8 cellular contexts compared by ENCODE assay signal in genomic region chrX:46573331-46573895, GRCh38. TPM values are rescaled to one million over a fixed set of nuclear protein-coding genes. Genes with fewer than 3 reads are reported as not detected.
A peak's percentile ranks its signal among the peaks of the same experiment; 100 is the strongest.
DNase-seq lines count a peak whose midpoint lies in the region; ATAC-seq, FAIRE-seq and TF ChIP-seq lines count a peak whose summit lies in the region.

A gene with protein sequence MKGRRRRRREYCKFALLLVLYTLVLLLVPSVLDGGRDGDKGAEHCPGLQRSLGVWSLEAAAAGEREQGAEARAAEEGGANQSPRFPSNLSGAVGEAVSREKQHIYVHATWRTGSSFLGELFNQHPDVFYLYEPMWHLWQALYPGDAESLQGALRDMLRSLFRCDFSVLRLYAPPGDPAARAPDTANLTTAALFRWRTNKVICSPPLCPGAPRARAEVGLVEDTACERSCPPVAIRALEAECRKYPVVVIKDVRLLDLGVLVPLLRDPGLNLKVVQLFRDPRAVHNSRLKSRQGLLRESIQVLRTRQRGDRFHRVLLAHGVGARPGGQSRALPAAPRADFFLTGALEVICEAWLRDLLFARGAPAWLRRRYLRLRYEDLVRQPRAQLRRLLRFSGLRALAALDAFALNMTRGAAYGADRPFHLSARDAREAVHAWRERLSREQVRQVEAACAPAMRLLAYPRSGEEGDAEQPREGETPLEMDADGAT (plus strand): TSS chrX:46573765. CDS start chrX:46573932, 167 bp downstream.

- no peak for FAIRE-seq in RCC 7860 (lab: Jason Lieb, UNC)

- H3K36me3 Mint-ChIP-seq in IgD-negative memory B cell (no peaks in the 10 kb centered on the region), nephron (ENCODE audit: low read depth) (no peaks in the 10 kb centered on the region)

- peak within 1 kb of the TSS; percentile 80 to 91 (median 86) for H3K4me3 Mint-ChIP-seq in IgD-negative memory B cell
- peak within 1 kb of the TSS; percentile 72 to 83 (median 74) for H3K4me3 Mint-ChIP-seq in nephron

- H3K4me1 ChIP-seq in transverse colon: peaks cover 0 to 14% (median 10%) of the 10 kb centered on the region in 4 donors

- no peaks in the 10 kb centered on the region for H3K36me3 ChIP-seq in transverse colon

- no peaks in the 10 kb centered on the region for H3K9me3 ChIP-seq in transverse colon

- no peak for TF ChIP-seq EP300 in transverse colon (IDR thresholded peaks at IDR 0.05; ENCODE audit: low read depth)

- in situ Hi-C loops in Caki2 (cut with HindIII; ENCODE audit: low pct_unique_long_range_greater_than_20kb, low sequenced_read_pairs) (no loop called here), transverse colon (cut with MboI; ENCODE audit: low pct_ligation_motif_present in 1 of 4, low pct_unique_long_range_greater_than_20kb in 1 of 4, low sequenced_read_pairs in 3 of 4) (loop anchor here in 1 of 4 donors (25.0 kb wide), 1 partner anchor 214 kb away; no protein-coding TSS in a partner anchor)

- WGBS in transverse colon (ENCODE audit: low coverage in 1 of 2), 2 donors: 49% methylated on average over 35 of the region's 35 CpGs; no CpG with 5 or more reads in 1 of the 2 donors

- H3K27me3 Mint-ChIP-seq in IgD-negative memory B cell (peaks cover 7% of the 10 kb centered on the region), nephron (ENCODE audit: low read depth) (peaks cover 41% of the 10 kb centered on the region)

- H3K9me3 Mint-ChIP-seq in IgD-negative memory B cell: no peaks in the 10 kb centered on the region
- peaks cover 15% of the 10 kb centered on the region for H3K9me3 Mint-ChIP-seq in nephron

- intact Hi-C loops in transverse colon (cut with DNase I; ENCODE audit: low total_unique reads): no loop called here

- peaks cover 7% of the 10 kb centered on the region for H3K27me3 ChIP-seq in transverse colon

- H3K4me1 Mint-ChIP-seq in IgD-negative memory B cell: peaks cover 20 to 25% (median 22%) of the 10 kb centered on the region in 3 donors
- H3K4me1 Mint-ChIP-seq in nephron: peaks cover 6% of the 10 kb centered on the region

- H3K4me3 ChIP-seq in fibroblast of the aortic adventitia (ENCODE audit: low read depth, low read length) (peak within 1 kb of the TSS; percentile 60), transverse colon (peak within 1 kb of the TSS; percentile 48 to 66 (median 54))

- H3K27ac Mint-ChIP-seq in IgD-negative memory B cell (peak within 1 kb of the TSS; percentile 66 to 84 (median 68)), nephron (no peak within 1 kb of the TSS)

- peak; percentile 41 for ATAC-seq in GM21515 (IDR thresholded peaks at IDR 0.05; ENCODE audit: unreplicated experiment)

- TF ChIP-seq POLR2A in transverse colon (IDR thresholded peaks at IDR 0.05): peak; percentile 30

- TF ChIP-seq CTCF in fibroblast of the aortic adventitia (IDR thresholded peaks at IDR 0.05; ENCODE audit: insufficient read depth, low read length): peak; percentile 16
- TF ChIP-seq CTCF in nephron (IDR thresholded peaks at IDR 0.05; ENCODE audit: unreplicated experiment in 3 of 3): no peak
- peak in 1 of 5 experiments; percentile 7 for TF ChIP-seq CTCF in transverse colon (IDR thresholded peaks at IDR 0.05)

- H3K27ac ChIP-seq in transverse colon: peak within 1 kb of the TSS; percentile 72 to 81 (median 78)

- peak; percentile 81 for DNase-seq in Caki2 (ENCODE audit: low read depth)
- DNase-seq in RCC 7860 (ENCODE audit: low spot score): peak; percentile 41
- DNase-seq in activated gamma-delta T cell (lab: John Stamatoyannopoulos, UW): peak; percentile 49
- DNase-seq in fibroblast of the aortic adventitia (ENCODE audit: low read depth): no peak
- peak; percentile 69 for DNase-seq in transverse colon

RNA-seq across cellular contexts. Expression of the gene that starts here (rescaled TPM):
- total RNA-seq in Caki2 (2014; rRNA removed; shearing (Covaris generic); ENCODE audit: low replicate concordance): 26.9 and 27.1 TPM in 2 replicates
- 4.0 TPM for polyA plus RNA-seq in IgD-negative memory B cell
- total RNA-seq in fibroblast of the aortic adventitia (ENCODE audit: low replicate concordance) (4.2 and 6.0 TPM in 2 replicates), transverse colon (10 to 100 TPM in 1 of 4 donors, 1 to 10 TPM in 3; 4.9 to 10.3 (median 7.6) TPM)

Comparison
In these comparisons a context has a peak if more than half of its experiments do, and no peak if none do; other contexts are left out.
1. H3K27ac Mint-ChIP-seq: peak in IgD-negative memory B cell (3 of 3); none in nephron (0 of 3).